Comparison of ENCODE assay signal across 10 cellular contexts in genomic region chr3:113535898-113536297, GRCh38. TPM values are rescaled to one million over a fixed set of nuclear protein-coding genes. Genes with fewer than 3 reads are reported as not detected.
DNase-seq lines count a peak whose midpoint lies in the region; ATAC-seq and TF ChIP-seq lines count a peak whose summit lies in the region.
"Had no signal": no experiment of that assay in that cellular context is flagged by ENCODE, and none has a peak within 500 bp of the region (broad histone marks: within the 10 kb centered on the region; RNA-seq: fewer than 3 reads in every experiment).

No MANE protein-coding gene starts in this region.

- peak; percentile 23 for TF ChIP-seq CTCF in epithelial cell of esophagus (IDR thresholded peaks at IDR 0.05; ENCODE audit: insufficient read depth, low read depth, low read length, missing control alignments)

- no peak for ATAC-seq in activated CD8-positive, alpha-beta memory T cell treated with anti-CD3 and anti-CD28 coated beads, Interleukin-2, amount 10 ng/mL, durations not matched to agents 7 days and 5 days
- no peak for ATAC-seq in stimulated activated effector memory CD8-positive, alpha-beta T cell treated with anti-CD3 and anti-CD28 coated beads, Interleukin-12 subunit alpha, Interleukin-12 subunit beta, amount 100 ng/mL, for 72 hours
- no peak for ATAC-seq in HG03159 (IDR thresholded peaks at IDR 0.05; ENCODE audit: unreplicated experiment)

- H3K27me3 Mint-ChIP-seq in activated CD8-positive, alpha-beta memory T cell treated with anti-CD3 and anti-CD28 coated beads, Interleukin-2, amount 10 ng/mL, durations not matched to agents 7 days and 5 days: no peaks in the 10 kb centered on the region

- H3K9me3 Mint-ChIP-seq in activated CD8-positive, alpha-beta memory T cell treated with anti-CD3 and anti-CD28 coated beads, Interleukin-2, amount 10 ng/mL, durations not matched to agents 7 days and 5 days (ENCODE audit: low read depth): peaks cover 2% of the 10 kb centered on the region
- no peaks in the 10 kb centered on the region for H3K9me3 Mint-ChIP-seq in stimulated activated effector memory CD8-positive, alpha-beta T cell treated with anti-CD3 and anti-CD28 coated beads, Interleukin-12 subunit alpha, Interleukin-12 subunit beta, amount 100 ng/mL, for 72 hours
- H3K9me3 Mint-ChIP-seq: dendritic cell treated with granulocyte-macrophage colony-stimulating factor and Interleukin-4, amounts not matched to agents 40 ng/mL and 50 ng/mL, for 4 days had no signal

- H3K4me3 ChIP-seq in epithelial cell of esophagus (ENCODE audit: low read length): no peak overlapping the region
- H3K4me3 ChIP-seq: HAP-1 had no signal

- no peak for DNase-seq in activated CD8-positive, alpha-beta memory T cell treated with anti-CD3 and anti-CD28 coated beads, Interleukin-2, amount 10 ng/mL, durations not matched to agents 7 days and 5 days
- no peak for DNase-seq in activated CD8-positive, alpha-beta memory T cell treated with anti-CD3 and anti-CD28 coated beads, Interleukin-2, amount 50 U/mL, for 4 hours
- peak; percentile 6 for DNase-seq in NCI-H69 (lab: John Stamatoyannopoulos, UW)
- DNase-seq in epithelial cell of esophagus (ENCODE audit: low read depth): peak; percentile 18
- no peak for DNase-seq in stimulated activated effector memory CD8-positive, alpha-beta T cell treated with anti-CD3 and anti-CD28 coated beads, Interleukin-12 subunit alpha, Interleukin-12 subunit beta, amount 100 ng/mL, for 72 hours (ENCODE audit: low spot score in 2 of 2)
- DNase-seq in AG08396 (ENCODE audit: low spot score): no peak
- DNase-seq in midbrain (lab: John Stamatoyannopoulos, UW): no peak

- H3K4me1 Mint-ChIP-seq in activated CD8-positive, alpha-beta memory T cell treated with anti-CD3 and anti-CD28 coated beads, Interleukin-2, amount 10 ng/mL, durations not matched to agents 7 days and 5 days: peaks cover 49% of the 10 kb centered on the region
- peaks cover 45% of the 10 kb centered on the region for H3K4me1 Mint-ChIP-seq in stimulated activated effector memory CD8-positive, alpha-beta T cell treated with anti-CD3 and anti-CD28 coated beads, Interleukin-12 subunit alpha, Interleukin-12 subunit beta, amount 100 ng/mL, for 72 hours

- H3K27ac Mint-ChIP-seq in activated CD8-positive, alpha-beta memory T cell treated with anti-CD3 and anti-CD28 coated beads, Interleukin-2, amount 10 ng/mL, durations not matched to agents 7 days and 5 days: no peak overlapping the region
- H3K27ac Mint-ChIP-seq in stimulated activated effector memory CD8-positive, alpha-beta T cell treated with anti-CD3 and anti-CD28 coated beads, Interleukin-12 subunit alpha, Interleukin-12 subunit beta, amount 100 ng/mL, for 72 hours: peak overlapping the region; percentile 18
- H3K27ac Mint-ChIP-seq: dendritic cell treated with granulocyte-macrophage colony-stimulating factor and Interleukin-4, amounts not matched to agents 40 ng/mL and 50 ng/mL, for 4 days had no signal

- H3K36me3 Mint-ChIP-seq in activated CD8-positive, alpha-beta memory T cell treated with anti-CD3 and anti-CD28 coated beads, Interleukin-2, amount 10 ng/mL, durations not matched to agents 7 days and 5 days: peaks cover 52% of the 10 kb centered on the region
- H3K36me3 Mint-ChIP-seq in stimulated activated effector memory CD8-positive, alpha-beta T cell treated with anti-CD3 and anti-CD28 coated beads, Interleukin-12 subunit alpha, Interleukin-12 subunit beta, amount 100 ng/mL, for 72 hours: peaks cover 18% of the 10 kb centered on the region

- H3K4me3 Mint-ChIP-seq in activated CD8-positive, alpha-beta memory T cell treated with anti-CD3 and anti-CD28 coated beads, Interleukin-2, amount 10 ng/mL, durations not matched to agents 7 days and 5 days: peak overlapping the region; percentile 1
- peak overlapping the region; percentile 34 for H3K4me3 Mint-ChIP-seq in stimulated activated effector memory CD8-positive, alpha-beta T cell treated with anti-CD3 and anti-CD28 coated beads, Interleukin-12 subunit alpha, Interleukin-12 subunit beta, amount 100 ng/mL, for 72 hours
- H3K4me3 Mint-ChIP-seq: dendritic cell treated with granulocyte-macrophage colony-stimulating factor and Interleukin-4, amounts not matched to agents 40 ng/mL and 50 ng/mL, for 4 days had no signal

- CTCF ChIA-PET in activated CD8-positive, alpha-beta memory T cell treated with anti-CD3 and anti-CD28 coated beads, Interleukin-2, amount 10 ng/mL, durations not matched to agents 7 days and 5 days (lab: Charles Lee): no interaction called here

RNA-seq across cellular contexts. Expression of gene SIDT1, which starts 3.5 kb away (rescaled TPM):
- total RNA-seq in activated CD8-positive, alpha-beta memory T cell treated with anti-CD3 and anti-CD28 coated beads, Interleukin-2, amount 10 ng/mL, durations not matched to agents 7 days and 5 days: 10 to 100 TPM; 31.6 to 51.9 TPM

RNA-seq across cellular contexts. Expression of gene SPICE1, which starts 20.9 kb away (rescaled TPM):
- total RNA-seq in activated CD8-positive, alpha-beta memory T cell treated with anti-CD3 and anti-CD28 coated beads, Interleukin-2, amount 10 ng/mL, durations not matched to agents 7 days and 5 days: 10 to 100 TPM; 18.9 TPM

Comparison
In these comparisons a context has a peak if more than half of its experiments do, and no peak if none do; other contexts are left out.
1. DNase-seq: peak in NCI-H69 (single experiment) and epithelial cell of esophagus (single experiment); none in activated CD8-positive, alpha-beta memory T cell treated with anti-CD3 and anti-CD28 coated beads, Interleukin-2, amount 10 ng/mL, durations not matched to agents 7 days and 5 days (single experiment), activated CD8-positive, alpha-beta memory T cell treated with anti-CD3 and anti-CD28 coated beads, Interleukin-2, amount 50 U/mL, for 4 hours (single experiment), stimulated activated effector memory CD8-positive, alpha-beta T cell treated with anti-CD3 and anti-CD28 coated beads, Interleukin-12 subunit alpha, Interleukin-12 subunit beta, amount 100 ng/mL, for 72 hours (0 of 2), AG08396 (single experiment) and midbrain (single experiment).